In genomic region chr1:43831866-43832654, GRCh38 we compare ENCODE assay signal across 10 cellular contexts.
A peak's percentile ranks its signal among the peaks of the same experiment; 100 is the strongest.
DNase-seq lines count a peak whose midpoint lies in the region; ATAC-seq and TF ChIP-seq lines count a peak whose summit lies in the region.
"Had no signal": no experiment of that assay in that cellular context is flagged by ENCODE, and none has a peak within 500 bp of the region (broad histone marks: within the 10 kb centered on the region; RNA-seq: fewer than 3 reads in every experiment).

No MANE protein-coding gene starts in this region.

- H3K4me1 ChIP-seq in Panc1 (ENCODE audit: control insufficient read depth, insufficient read depth, low read length), result peaks cover 28% of the 10 kb centered on the region
- H3K4me1 ChIP-seq: prostate gland had no signal

- DNase-seq in GM13976 (ENCODE audit: low spot score), result peak; percentile 40
- DNase-seq in Panc1 (ENCODE audit: low read depth, low spot score), result no peak
- DNase-seq in myocyte (ENCODE audit: low read depth), result peak; percentile 57
- no peak for DNase-seq in HT-29 (ENCODE audit: low spot score)
- no peak for DNase-seq in activated effector memory CD4-positive, alpha-beta T cell treated with anti-CD3 and anti-CD28 coated beads, Interleukin-2, amount 50 U/mL, for 16 hours
- DNase-seq in NCI-H345 treated with DMSO at 0.1 percent for 48 hours (lab: John Stamatoyannopoulos, UW; ENCODE audit: unreplicated experiment), result no peak
- DNase-seq: left lung, NCI-H524 treated with DMSO at 0.1 percent for 48 hours had no signal

- POLR2A ChIA-PET in Panc1 (lab: Charles Lee), result no interaction called here

- H3K27me3 ChIP-seq in Panc1 (ENCODE audit: control insufficient read depth, insufficient read depth, low read length), result no peaks in the 10 kb centered on the region
- H3K27me3 ChIP-seq: left lung had no signal

- H3K9me3 ChIP-seq in Panc1 (ENCODE audit: control insufficient read depth, insufficient read depth, low read depth, low read length), result no peaks in the 10 kb centered on the region
- H3K9me3 ChIP-seq: left lung, prostate gland had no signal

- intact Hi-C loops in Panc1 (cut with micrococcal nuclease; ENCODE audit: unreplicated experiment), result no loop called here

- ATAC-seq in GM21825 (IDR thresholded peaks at IDR 0.05; ENCODE audit: unreplicated experiment), result peak; percentile 33
- no peak for ATAC-seq in Panc1
- ATAC-seq: left lung had no signal

- H3K36me3 ChIP-seq in Panc1 (ENCODE audit: control insufficient read depth, insufficient read depth, low read length), result no peaks in the 10 kb centered on the region
- H3K36me3 ChIP-seq: left lung, prostate gland had no signal

- no TSS peak for BruUV-seq in Panc1 (replicated peaks; lab: Mats Ljungman, UMichigan)

- H3K4me3 ChIP-seq in Panc1 (ENCODE audit: low read depth in 2 of 2, low read length in 2 of 2), result no peak overlapping the region
- H3K4me3 ChIP-seq: left lung, prostate gland had no signal

- peak overlapping the region; percentile 36 for H3K27ac ChIP-seq in Panc1 (ENCODE audit: low read length)
- H3K27ac ChIP-seq: left lung, prostate gland had no signal

- CTCF ChIA-PET in Panc1 (lab: Charles Lee), result no interaction called here

- no peak for TF ChIP-seq CTCF in GM13976 (IDR thresholded peaks at IDR 0.05; ENCODE audit: borderline replicate concordance, control extremely low read depth, extremely low read depth, insufficient read depth, missing control alignments)
- no peak for TF ChIP-seq CTCF in Panc1 (IDR thresholded peaks at IDR 0.05)

- in situ Hi-C loops in GM13976 (cut with MboI; ENCODE audit: low sequenced_read_pairs, unreplicated experiment), result no loop called here
- in situ Hi-C loops in Panc1 (cut with HindIII; ENCODE audit: low pct_unique_long_range_greater_than_20kb, low sequenced_read_pairs), result no loop called here

Comparison
In these comparisons a context has a peak if more than half of its experiments do, and no peak if none do; other contexts are left out.
1. DNase-seq: peak in GM13976 (single experiment) and myocyte (single experiment); none in Panc1 (single experiment), HT-29 (single experiment), activated effector memory CD4-positive, alpha-beta T cell treated with anti-CD3 and anti-CD28 coated beads, Interleukin-2, amount 50 U/mL, for 16 hours (single experiment) and NCI-H345 treated with DMSO at 0.1 percent for 48 hours (single experiment).